Comparison of ENCODE assay signal across 20 cellular contexts in the genomic region with DNA sequence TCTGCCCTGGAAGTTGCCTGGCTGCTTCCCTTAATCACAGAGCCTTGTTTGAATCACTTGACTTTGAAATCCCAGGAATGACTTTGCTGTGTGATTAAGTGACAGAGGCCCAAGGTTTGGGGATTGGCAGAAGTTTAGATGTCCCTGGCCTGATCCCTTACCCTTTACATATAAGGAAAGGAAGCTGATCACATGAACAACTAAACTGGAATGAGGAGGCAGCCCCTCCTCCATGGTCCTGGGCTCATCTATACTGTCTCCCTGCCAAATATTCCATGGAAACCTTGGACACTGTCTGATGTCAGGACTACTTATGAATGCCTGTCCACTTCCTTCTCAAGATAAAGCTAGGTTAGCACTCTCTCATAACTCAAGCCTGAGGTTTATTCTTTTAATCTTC.
DNase-seq lines count a peak whose midpoint lies in the region; ATAC-seq and TF ChIP-seq lines count a peak whose summit lies in the region.
"Had no signal": no experiment of that assay in that cellular context is flagged by ENCODE, and none has a peak within 500 bp of the region (broad histone marks: within the 10 kb centered on the region; RNA-seq: fewer than 3 reads in every experiment).

No MANE protein-coding gene starts in this region.

- no peaks in the 10 kb centered on the region for H3K9me3 ChIP-seq in esophagus muscularis mucosa
- H3K9me3 ChIP-seq: SJSA1, suprapubic skin had no signal

- no peak for TF ChIP-seq POLR2A in esophagus muscularis mucosa (IDR thresholded peaks at IDR 0.05; ENCODE audit: low read depth)

- peak; percentile 88 for ATAC-seq in left ventricle myocardium superior

- no peak overlapping the region for H3K4me3 ChIP-seq in esophagus muscularis mucosa
- H3K4me3 ChIP-seq in rectal smooth muscle tissue (ENCODE audit: low read length): no peak overlapping the region
- H3K4me3 ChIP-seq: SJSA1, suprapubic skin had no signal

- TF ChIP-seq CTCF in esophagus muscularis mucosa (IDR thresholded peaks at IDR 0.05): no peak

- H3K27me3 ChIP-seq in esophagus muscularis mucosa (no peaks in the 10 kb centered on the region), rectal smooth muscle tissue (ENCODE audit: control insufficient read depth, insufficient read depth, low read length) (no peaks in the 10 kb centered on the region)
- H3K27me3 ChIP-seq: SJSA1, suprapubic skin had no signal

- H3K4me1 ChIP-seq in esophagus muscularis mucosa (peaks cover 15 to 32% (median 27%) of the 10 kb centered on the region in 4 donors), rectal smooth muscle tissue (ENCODE audit: control insufficient read depth, insufficient read depth, low read length) (peaks cover 7% of the 10 kb centered on the region)
- H3K4me1 ChIP-seq: SJSA1, suprapubic skin had no signal

- H3K27ac ChIP-seq in esophagus muscularis mucosa (replicated peaks in 1 of 4) (peak overlapping the region; percentile 62 to 75 (median 66)), rectal smooth muscle tissue (ENCODE audit: low read depth, low read length) (peak overlapping the region; percentile 53)
- H3K27ac ChIP-seq: SJSA1, suprapubic skin had no signal

- no peak overlapping the region for H3K9ac ChIP-seq in rectal smooth muscle tissue (ENCODE audit: low read length)

- no peak for TF ChIP-seq EP300 in esophagus muscularis mucosa (IDR thresholded peaks at IDR 0.05)

- DNase-seq in esophagus muscularis mucosa (ENCODE audit: extremely low spot score) (no peak), left ventricle myocardium superior (no peak), ureter (ENCODE audit: low spot score) (peak; percentile 49), A172 (ENCODE audit: low spot score) (no peak), anterior cingulate cortex (lab: John Stamatoyannopoulos, UW) (no peak)
- no peak for DNase-seq in stimulated activated CD4-positive, alpha-beta T cell treated with anti-CD3 and anti-CD28 coated beads, Interleukin-4, amount 100 ng/mL, for 4 hours
- DNase-seq: activated CD4-positive, alpha-beta memory T cell treated with anti-CD3 and anti-CD28 coated beads, Interleukin-2, amount 10 ng/mL, durations not matched to agents 7 days and 5 days; activated CD4-positive, CD25-positive, alpha-beta regulatory T cell treated with anti-CD3 and anti-CD28 coated beads, Interleukin-2, amount 50 U/mL, for 72 hours; activated effector memory CD4-positive, alpha-beta T cell treated with anti-CD3 and anti-CD28 coated beads, Interleukin-2, amount 50 U/mL, for 16 hours; CD4-positive, alpha-beta T cell; cortex of kidney; KBM-7; NCI-H1436; NCI-H524; posterior cingulate gyrus; stimulated activated CD4-positive, alpha-beta T cell treated with anti-CD3 and anti-CD28 coated beads, Interleukin-1b, Interleukin-23, amount 100 ng/mL, for 48 hours; T-helper 1 cell had no signal

- H3K36me3 ChIP-seq in esophagus muscularis mucosa (peaks cover 0 to 16% (median 9%) of the 10 kb centered on the region in 4 donors), rectal smooth muscle tissue (ENCODE audit: control insufficient read depth, insufficient read depth, low read length) (no peaks in the 10 kb centered on the region)
- H3K36me3 ChIP-seq: SJSA1, suprapubic skin had no signal

- intact Hi-C loops in esophagus muscularis mucosa (cut with DNase I): no loop called here
- intact Hi-C loops in left ventricle myocardium superior (cut with micrococcal nuclease): no loop called here
